17 cellular contexts compared by ENCODE assay signal in the genomic region with DNA sequence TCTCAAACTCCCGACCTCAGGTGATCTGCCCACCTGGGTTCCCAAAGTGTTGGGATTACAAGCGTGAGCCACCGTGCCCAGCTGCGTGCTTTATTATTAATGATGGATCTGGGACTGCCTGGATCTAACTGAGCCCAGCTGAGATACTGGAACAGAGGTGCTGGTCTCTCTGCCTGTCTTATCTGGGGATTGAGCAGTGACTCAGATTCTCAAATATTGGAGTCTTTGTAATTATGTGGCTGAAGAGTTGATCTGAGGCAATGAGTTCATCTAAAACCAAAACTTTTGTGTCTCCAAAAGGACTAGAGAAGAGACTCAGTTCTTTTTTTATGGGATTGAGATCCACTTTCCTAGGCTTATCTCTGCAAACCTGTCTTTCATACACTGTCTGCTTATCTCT.
"Had no signal": no experiment of that assay in that cellular context is flagged by ENCODE, and none has a peak within 500 bp of the region (broad histone marks: within the 10 kb centered on the region; RNA-seq: fewer than 3 reads in every experiment).

No MANE protein-coding gene starts in this region.

- H3K27ac ChIP-seq: coronary artery, gastroesophageal sphincter, heart left ventricle, pancreas, sigmoid colon had no signal

- DNase-seq: activated CD4-positive, alpha-beta T cell treated with anti-CD3 and anti-CD28 coated beads, Interleukin-2, amount 50 U/mL, for 4 hours; activated gamma-delta T cell treated with Interleukin-2 at 50 U/mL for 16 hours; activated naive CD8-positive, alpha-beta T cell treated with anti-CD3 and anti-CD28 coated beads for 36 hours; amygdala; central memory CD4-positive, alpha-beta T cell; immature natural killer cell; mesendoderm; natural killer cell; pancreas; sigmoid colon; spleen; stimulated activated naive CD4-positive, alpha-beta T cell; SW 1271; T-helper 2 cell had no signal

- H3K4me3 ChIP-seq: coronary artery, gastroesophageal sphincter, heart left ventricle, pancreas, sigmoid colon, spleen had no signal
